In genomic region chr15:34721802-34722795, GRCh38 we compare ENCODE assay signal across 9 cellular contexts. TPM values are rescaled to one million over a fixed set of nuclear protein-coding genes. Genes with fewer than 3 reads are reported as not detected.
DNase-seq lines count a peak whose midpoint lies in the region; ATAC-seq and TF ChIP-seq lines count a peak whose summit lies in the region.
"Had no signal": no experiment of that assay in that cellular context is flagged by ENCODE, and none has a peak within 500 bp of the region (broad histone marks: within the 10 kb centered on the region; RNA-seq: fewer than 3 reads in every experiment).

No MANE protein-coding gene starts in this region.

- peaks cover 3% of the 10 kb centered on the region for H3K27me3 Mint-ChIP-seq in endothelial cell (ENCODE audit: unreplicated experiment)

- in situ Hi-C loops in KBM-7 (cut with MboI; ENCODE audit: low pct_unique_long_range_greater_than_20kb, low sequenced_read_pairs), result no loop called here

- no peak overlapping the region for H2AFZ ChIP-seq in mesenchymal stem cell (ENCODE audit: low read depth, low read length)

- no peaks in the 10 kb centered on the region for H3K9me3 ChIP-seq in mesenchymal stem cell (ENCODE audit: control insufficient read depth, low read length)

- H3K4me1 Mint-ChIP-seq in endothelial cell (ENCODE audit: unreplicated experiment), result peaks cover 2% of the 10 kb centered on the region

- no peak overlapping the region for H2BK12ac ChIP-seq in mesenchymal stem cell (ENCODE audit: low read length in 2 of 2)

- no peak overlapping the region for H4K91ac ChIP-seq in mesenchymal stem cell (ENCODE audit: low read length)

- H3K27ac Mint-ChIP-seq in endothelial cell (ENCODE audit: unreplicated experiment), result no peak overlapping the region

- H3K4me2 ChIP-seq in mesenchymal stem cell (ENCODE audit: low read length, poor library complexity, severe bottlenecking), result peak overlapping the region; percentile 75

- TF ChIP-seq CTCF in endothelial cell (IDR thresholded peaks at IDR 0.05; ENCODE audit: unreplicated experiment), result no peak

- peak overlapping the region; percentile 62 for H3K4me3 Mint-ChIP-seq in endothelial cell (ENCODE audit: unreplicated experiment)

- DNase-seq in Daoy (ENCODE audit: low read depth) (peak; percentile 54), NCI-H510A (lab: John Stamatoyannopoulos, UW) (peak; percentile 55), endothelial cell (ENCODE audit: low spot score) (peak; percentile 22), mesenchymal stem cell (peak; percentile 32), KBM-7 (no peak), GM19238 (ENCODE audit: insufficient read length, low spot score) (no peak)
- no peak for DNase-seq in activated T-cell treated with anti-CD3 and anti-CD28 coated beads, Interleukin-2, amount 50 U/mL, for 48 hours

- H3K4me1 ChIP-seq in mesenchymal stem cell (ENCODE audit: control insufficient read depth, insufficient read depth, low read depth, low read length), result peaks cover 5% of the 10 kb centered on the region

- H3K9ac ChIP-seq in mesenchymal stem cell (ENCODE audit: low read length), result peak overlapping the region; percentile 63

- no peaks in the 10 kb centered on the region for H3K36me3 Mint-ChIP-seq in endothelial cell (ENCODE audit: low read depth, unreplicated experiment)

- H3K79me1 ChIP-seq in mesenchymal stem cell (replicated peaks; ENCODE audit: low read length, poor library complexity, severe bottlenecking), result no peaks in the 10 kb centered on the region

- H3K4me3 ChIP-seq in mesenchymal stem cell (ENCODE audit: insufficient read depth in 1 of 2, low read depth in 1 of 2, low read length in 2 of 2), result peak overlapping the region in 1 of 2 experiments; percentile 66

- no peak for ATAC-seq in HG03139 (IDR thresholded peaks at IDR 0.05; ENCODE audit: unreplicated experiment)

- H3K9me3 Mint-ChIP-seq in endothelial cell (ENCODE audit: unreplicated experiment), result no peaks in the 10 kb centered on the region

- peaks cover 41 to 58% of the 10 kb centered on the region in 2 experiments for H3K27me3 ChIP-seq in mesenchymal stem cell (ENCODE audit: control insufficient read depth in 1 of 2, insufficient read depth in 1 of 2, low read length in 2 of 2)

- no peak overlapping the region for H2BK15ac ChIP-seq in mesenchymal stem cell (ENCODE audit: low read depth, poor library complexity, severe bottlenecking)

- no peaks in the 10 kb centered on the region for H3K36me3 ChIP-seq in mesenchymal stem cell (ENCODE audit: control insufficient read depth in 1 of 2, insufficient read depth in 2 of 2, low read depth in 1 of 2, low read length in 2 of 2)

- H3K14ac ChIP-seq in mesenchymal stem cell (ENCODE audit: low read length in 2 of 2), result no peak overlapping the region

- no peak overlapping the region for H3K23ac ChIP-seq in mesenchymal stem cell (ENCODE audit: low read length in 2 of 2)

- H3K27ac ChIP-seq in mesenchymal stem cell (ENCODE audit: low read length, poor library complexity, severe bottlenecking), result no peak overlapping the region

- WGBS in mesenchymal stem cell, result 7% methylated on average over 26 of the region's 34 CpGs

- no peak overlapping the region for H2BK120ac ChIP-seq in mesenchymal stem cell (ENCODE audit: low read depth, low read length)

- H3K18ac ChIP-seq in mesenchymal stem cell (ENCODE audit: low read depth in 1 of 2, low read length in 2 of 2), result no peak overlapping the region

- H2AK5ac ChIP-seq in mesenchymal stem cell (ENCODE audit: low read length, severe bottlenecking), result no peak overlapping the region

- H4K8ac ChIP-seq in mesenchymal stem cell (ENCODE audit: low read length), result no peak overlapping the region

- H3K4ac ChIP-seq in mesenchymal stem cell (ENCODE audit: low read depth in 1 of 2, low read length in 2 of 2), result no peak overlapping the region

- no peak overlapping the region for H2BK5ac ChIP-seq in mesenchymal stem cell (ENCODE audit: low read depth, low read length, poor library complexity, severe bottlenecking)

RNA-seq across cellular contexts. Expression of gene GJD2, which starts 32.7 kb away (rescaled TPM):
- total RNA-seq in Daoy (2014; rRNA removed; shearing (Covaris generic)), result not detected in 2 replicates
- 0.54 TPM for total RNA-seq in endothelial cell (ENCODE audit: unreplicated experiment)
- polyA plus RNA-seq in mesenchymal stem cell (2013, experiment 1 of 2), result not detected
- not detected for polyA plus RNA-seq in mesenchymal stem cell (2013, experiment 2 of 2)
- total RNA-seq: dermis microvascular lymphatic vessel endothelial cell had no signal

Comparison
In these comparisons a context has a peak if more than half of its experiments do, and no peak if none do; other contexts are left out.
1. DNase-seq: peak in Daoy (single experiment), NCI-H510A (single experiment), endothelial cell (single experiment) and mesenchymal stem cell (single experiment); none in KBM-7 (single experiment), activated T-cell treated with anti-CD3 and anti-CD28 coated beads, Interleukin-2, amount 50 U/mL, for 48 hours (0 of 2) and GM19238 (single experiment).